ENCODE assay signal across 1 cellular context in genomic region chr7:106482091-106482490, GRCh38.
TF ChIP-seq lines count a peak whose summit lies in the region.

No MANE protein-coding gene starts in this region.

TF ChIP-seq in K562, 482 proteins besides CTCF, POLR2A, EP300 and RAD21 (continued from another document):
- TF ChIP-seq, protein P1, sequence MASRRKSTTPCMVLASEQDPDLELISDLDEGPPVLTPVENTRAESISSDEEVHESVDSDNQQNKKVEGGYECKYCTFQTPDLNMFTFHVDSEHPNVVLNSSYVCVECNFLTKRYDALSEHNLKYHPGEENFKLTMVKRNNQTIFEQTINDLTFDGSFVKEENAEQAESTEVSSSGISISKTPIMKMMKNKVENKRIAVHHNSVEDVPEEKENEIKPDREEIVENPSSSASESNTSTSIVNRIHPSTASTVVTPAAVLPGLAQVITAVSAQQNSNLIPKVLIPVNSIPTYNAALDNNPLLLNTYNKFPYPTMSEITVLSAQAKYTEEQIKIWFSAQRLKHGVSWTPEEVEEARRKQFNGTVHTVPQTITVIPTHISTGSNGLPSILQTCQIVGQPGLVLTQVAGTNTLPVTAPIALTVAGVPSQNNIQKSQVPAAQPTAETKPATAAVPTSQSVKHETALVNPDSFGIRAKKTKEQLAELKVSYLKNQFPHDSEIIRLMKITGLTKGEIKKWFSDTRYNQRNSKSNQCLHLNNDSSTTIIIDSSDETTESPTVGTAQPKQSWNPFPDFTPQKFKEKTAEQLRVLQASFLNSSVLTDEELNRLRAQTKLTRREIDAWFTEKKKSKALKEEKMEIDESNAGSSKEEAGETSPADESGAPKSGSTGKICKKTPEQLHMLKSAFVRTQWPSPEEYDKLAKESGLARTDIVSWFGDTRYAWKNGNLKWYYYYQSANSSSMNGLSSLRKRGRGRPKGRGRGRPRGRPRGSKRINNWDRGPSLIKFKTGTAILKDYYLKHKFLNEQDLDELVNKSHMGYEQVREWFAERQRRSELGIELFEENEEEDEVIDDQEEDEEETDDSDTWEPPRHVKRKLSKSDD (conservative IDR thresholded peaks at IDR 0.05; ENCODE audit: low read length) = no peak
- TF ChIP-seq, protein P2, sequence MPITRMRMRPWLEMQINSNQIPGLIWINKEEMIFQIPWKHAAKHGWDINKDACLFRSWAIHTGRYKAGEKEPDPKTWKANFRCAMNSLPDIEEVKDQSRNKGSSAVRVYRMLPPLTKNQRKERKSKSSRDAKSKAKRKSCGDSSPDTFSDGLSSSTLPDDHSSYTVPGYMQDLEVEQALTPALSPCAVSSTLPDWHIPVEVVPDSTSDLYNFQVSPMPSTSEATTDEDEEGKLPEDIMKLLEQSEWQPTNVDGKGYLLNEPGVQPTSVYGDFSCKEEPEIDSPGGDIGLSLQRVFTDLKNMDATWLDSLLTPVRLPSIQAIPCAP (CRISPR knock-in tag; IDR thresholded peaks at IDR 0.05; ENCODE audit: borderline replicate concordance) = no peak
- TF ChIP-seq MCM3 (IDR thresholded peaks at IDR 0.05) = no peak
